ENCODE assay signal across 8 cellular contexts in genomic region chr2:191617589-191617988, GRCh38.
A peak's percentile ranks its signal among the peaks of the same experiment; 100 is the strongest.
DNase-seq lines count a peak whose midpoint lies in the region; ATAC-seq and TF ChIP-seq lines count a peak whose summit lies in the region.

No MANE protein-coding gene starts in this region.

- no peak overlapping the region for H3K4me3 ChIP-seq in spleen
- H3K4me3 ChIP-seq in aorta (ENCODE audit: low read length in 2 of 2), result no peak overlapping the region
- H3K4me3 ChIP-seq in ascending aorta, result no peak overlapping the region

- H3K4me1 Mint-ChIP-seq in activated CD4-positive, alpha-beta memory T cell treated with anti-CD3 and anti-CD28 coated beads for 36 hours (ENCODE audit: low read depth), result peaks cover 58% of the 10 kb centered on the region

- POLR2A ChIA-PET in activated CD4-positive, alpha-beta memory T cell treated with anti-CD3 and anti-CD28 coated beads for 36 hours (lab: Charles Lee), result interaction anchor here (0.7 to 5.1 kb wide), 8 partner anchors 21 to 74 kb away, joined by 3 to 35 read pairs (median 6); partner anchors contain the start of gene NABP1

- no peaks in the 10 kb centered on the region for H3K27me3 ChIP-seq in spleen (replicated peaks in 1 of 7)
- no peaks in the 10 kb centered on the region for H3K27me3 ChIP-seq in aorta (ENCODE audit: control insufficient read depth in 1 of 2, insufficient read depth in 2 of 2, low read length in 1 of 2)
- no peaks in the 10 kb centered on the region for H3K27me3 ChIP-seq in ascending aorta

- H3K4me1 ChIP-seq in spleen (peaks cover 5 to 48% (median 20%) of the 10 kb centered on the region in 6 donors), aorta (ENCODE audit: control insufficient read depth in 1 of 2, insufficient read depth in 2 of 2, low read length in 2 of 2) (peaks cover 0 to 2% of the 10 kb centered on the region in 2 donors), ascending aorta (no peaks in the 10 kb centered on the region)

- TF ChIP-seq CTCF in spleen (IDR thresholded peaks at IDR 0.05 in 8 of 11, conservative IDR thresholded peaks at IDR 0.05 in 3 of 11), result no peak
- TF ChIP-seq CTCF in ascending aorta (IDR thresholded peaks at IDR 0.05), result no peak

- peak overlapping the region; percentile 94 for H3K27ac Mint-ChIP-seq in activated CD4-positive, alpha-beta memory T cell treated with anti-CD3 and anti-CD28 coated beads for 36 hours

- intact Hi-C loops in activated CD4-positive, alpha-beta memory T cell treated with anti-CD3 and anti-CD28 coated beads for 36 hours (cut with micrococcal nuclease), result loop anchor here (1.0 kb wide), 6 partner anchors 8 to 72 kb away; no protein-coding TSS in a partner anchor
- intact Hi-C loops in spleen (cut with DNase I; ENCODE audit: low total_unique reads) (no loop called here), aorta (cut with DNase I) (no loop called here), ascending aorta (cut with DNase I) (no loop called here)

- peak; percentile 93 for ATAC-seq in HG03378 (IDR thresholded peaks at IDR 0.05; ENCODE audit: unreplicated experiment)
- ATAC-seq in aorta (ENCODE audit: low FRiP score), result no peak

- no peaks in the 10 kb centered on the region for H3K9me3 Mint-ChIP-seq in activated CD4-positive, alpha-beta memory T cell treated with anti-CD3 and anti-CD28 coated beads for 36 hours

- DNase-seq in stimulated activated CD4-positive, alpha-beta T cell treated with anti-CD3 and anti-CD28 coated beads, Interleukin-12 subunit alpha, Interleukin-12 subunit beta, amount 100 ng/mL, for 24 hours (ENCODE audit: low read depth in 2 of 2), result peak; percentile 15 to 24
- no peak for DNase-seq in stimulated activated CD4-positive, alpha-beta T cell treated with anti-CD3 and anti-CD28 coated beads, Interleukin-2, amount 100 ng/mL, for 48 hours
- peak; percentile 61 for DNase-seq in activated CD4-positive, alpha-beta memory T cell treated with anti-CD3 and anti-CD28 coated beads for 36 hours
- DNase-seq in spleen (no peak), NCI-H526 treated with DMSO at 0.1 percent for 48 hours (lab: John Stamatoyannopoulos, UW) (no peak), aorta (no peak), ascending aorta (ENCODE audit: low spot score in 2 of 2) (no peak)

- 12 to 23% (median 18%) methylated on average over 4 of the region's 4 CpGs for WGBS in spleen, 5 donors
- WGBS in aorta, 2 donors, result 88 to 89% methylated on average over 4 of the region's 4 CpGs

- H3K36me3 Mint-ChIP-seq in activated CD4-positive, alpha-beta memory T cell treated with anti-CD3 and anti-CD28 coated beads for 36 hours, result peaks cover 2% of the 10 kb centered on the region

- CTCF ChIA-PET in activated CD4-positive, alpha-beta memory T cell treated with anti-CD3 and anti-CD28 coated beads for 36 hours (lab: Charles Lee), result interaction anchor here (0.6 to 1.7 kb wide), 6 partner anchors 10 to 57 kb away, joined by 3 to 4 read pairs (median 3); no protein-coding TSS in a partner anchor

- H3K36me3 ChIP-seq in spleen (no peaks in the 10 kb centered on the region), aorta (ENCODE audit: control insufficient read depth in 1 of 2, insufficient read depth in 2 of 2, low read length in 1 of 2) (no peaks in the 10 kb centered on the region), ascending aorta (no peaks in the 10 kb centered on the region)

- H3K4me3 Mint-ChIP-seq in activated CD4-positive, alpha-beta memory T cell treated with anti-CD3 and anti-CD28 coated beads for 36 hours, result peak overlapping the region; percentile 34

- no peaks in the 10 kb centered on the region for H3K27me3 Mint-ChIP-seq in activated CD4-positive, alpha-beta memory T cell treated with anti-CD3 and anti-CD28 coated beads for 36 hours

- no peak for TF ChIP-seq POLR2A in spleen (IDR thresholded peaks at IDR 0.05)

- no peaks in the 10 kb centered on the region for H3K9me3 ChIP-seq in spleen
- H3K9me3 ChIP-seq in aorta (ENCODE audit: control insufficient read depth, low read length), result no peaks in the 10 kb centered on the region
- no peaks in the 10 kb centered on the region for H3K9me3 ChIP-seq in ascending aorta

- peak overlapping the region in 7 of 8 donors; percentile 72 to 87 (median 77) for H3K27ac ChIP-seq in spleen
- H3K27ac ChIP-seq in aorta (ENCODE audit: low read depth in 1 of 2, low read length in 2 of 2), result no peak overlapping the region
- H3K27ac ChIP-seq in ascending aorta, result no peak overlapping the region

Comparison
In these comparisons a context has a peak if more than half of its experiments do, and no peak if none do; other contexts are left out.
1. DNase-seq: peak in stimulated activated CD4-positive, alpha-beta T cell treated with anti-CD3 and anti-CD28 coated beads, Interleukin-12 subunit alpha, Interleukin-12 subunit beta, amount 100 ng/mL, for 24 hours (2 of 2) and activated CD4-positive, alpha-beta memory T cell treated with anti-CD3 and anti-CD28 coated beads for 36 hours (single experiment); none in stimulated activated CD4-positive, alpha-beta T cell treated with anti-CD3 and anti-CD28 coated beads, Interleukin-2, amount 100 ng/mL, for 48 hours (0 of 2), spleen (single experiment), NCI-H526 treated with DMSO at 0.1 percent for 48 hours (single experiment), aorta (0 of 2) and ascending aorta (0 of 2).
2. H3K27ac ChIP-seq: peak in spleen (7 of 8); none in aorta (0 of 2) and ascending aorta (0 of 2).